8 cellular contexts compared by ENCODE assay signal in genomic region chr20:45346851-45347250, GRCh38. TPM values are rescaled to one million over a fixed set of nuclear protein-coding genes. Genes with fewer than 3 reads are reported as not detected.
A peak's percentile ranks its signal among the peaks of the same experiment; 100 is the strongest.
DNase-seq lines count a peak whose midpoint lies in the region; ATAC-seq and TF ChIP-seq lines count a peak whose summit lies in the region.

No MANE protein-coding gene starts in this region.

- peaks cover 13% of the 10 kb centered on the region for H3K27me3 Mint-ChIP-seq in nephron (ENCODE audit: low read depth)

- peak overlapping the region; percentile 90 to 96 for H3K9ac ChIP-seq in duodenal mucosa (ENCODE audit: low read depth in 1 of 2, low read length in 2 of 2)

- peak overlapping the region; percentile 91 to 95 (median 91) for H3K4me3 Mint-ChIP-seq in nephron

- H3K4me1 ChIP-seq in duodenal mucosa (ENCODE audit: control insufficient read depth in 1 of 2, insufficient read depth in 2 of 2, low read length in 2 of 2), result peaks cover 45 to 52% of the 10 kb centered on the region in 2 donors

- H3K4me1 Mint-ChIP-seq in nephron, result peaks cover 52% of the 10 kb centered on the region

- DNase-seq in AG10803 (ENCODE audit: low read depth) (no peak), MG63 (no peak), NCI-H82 treated with DMSO at 0.1 percent for 48 hours (lab: John Stamatoyannopoulos, UW; ENCODE audit: unreplicated experiment) (no peak)

- H3K27me3 ChIP-seq in MG63 (no peaks in the 10 kb centered on the region), duodenal mucosa (ENCODE audit: control insufficient read depth in 1 of 2, insufficient read depth in 2 of 2, low read length in 2 of 2) (no peaks in the 10 kb centered on the region)

- H3K36me3 Mint-ChIP-seq in nephron (ENCODE audit: low read depth), result no peaks in the 10 kb centered on the region

- H3K27ac ChIP-seq in duodenal mucosa (ENCODE audit: low read depth, low read length), result peak overlapping the region; percentile 91

- H3K9me3 Mint-ChIP-seq in nephron, result no peaks in the 10 kb centered on the region

- H3K27ac Mint-ChIP-seq in nephron, result peak overlapping the region; percentile 80 to 97 (median 95)

- peak overlapping the region; percentile 97 for H3K4me3 ChIP-seq in AG10803 (ENCODE audit: low read length)
- H3K4me3 ChIP-seq in MG63, result peak overlapping the region; percentile 95
- H3K4me3 ChIP-seq in duodenal mucosa (ENCODE audit: low read depth in 1 of 2, low read length in 2 of 2), result peak overlapping the region; percentile 70 to 92

- no peaks in the 10 kb centered on the region for H3K9me3 ChIP-seq in MG63
- H3K9me3 ChIP-seq in duodenal mucosa (ENCODE audit: control insufficient read depth in 1 of 2, low read length in 2 of 2), result no peaks in the 10 kb centered on the region

- ATAC-seq in HG02981 (IDR thresholded peaks at IDR 0.05; ENCODE audit: unreplicated experiment) (no peak), GM18498 (IDR thresholded peaks at IDR 0.05; ENCODE audit: unreplicated experiment) (no peak), HG02642 (IDR thresholded peaks at IDR 0.05; ENCODE audit: poor library complexity, unreplicated experiment) (no peak)

- H3K36me3 ChIP-seq in MG63, result peaks cover 54% of the 10 kb centered on the region
- no peaks in the 10 kb centered on the region for H3K36me3 ChIP-seq in duodenal mucosa (ENCODE audit: control insufficient read depth in 1 of 2, insufficient read depth in 2 of 2, low read length in 2 of 2)

- TF ChIP-seq CTCF in AG10803 (conservative IDR thresholded peaks at IDR 0.05; ENCODE audit: low read length) (no peak), nephron (IDR thresholded peaks at IDR 0.05; ENCODE audit: unreplicated experiment in 3 of 3) (no peak)

RNA-seq across cellular contexts. Expression of gene SDC4, which starts 1.4 kb away (rescaled TPM):
- total RNA-seq in MG63 (2014; rRNA removed; shearing (Covaris generic); ENCODE audit: low replicate concordance), result 204 and 214 TPM in 2 replicates

RNA-seq across cellular contexts. Expression of gene SYS1, which starts 16.1 kb away (rescaled TPM):
- 24.5 and 32.3 TPM in 2 replicates for total RNA-seq in MG63 (2014; rRNA removed; shearing (Covaris generic); ENCODE audit: low replicate concordance)

RNA-seq across cellular contexts. Expression of gene TP53TG5, which starts 31.3 kb away (rescaled TPM):
- total RNA-seq in MG63 (2014; rRNA removed; shearing (Covaris generic); ENCODE audit: low replicate concordance), result not detected in 2 replicates

RNA-seq across cellular contexts. Expression of gene MATN4, which starts 38.8 kb away (rescaled TPM):
- not detected in 2 replicates for total RNA-seq in MG63 (2014; rRNA removed; shearing (Covaris generic); ENCODE audit: low replicate concordance)

RNA-seq across cellular contexts. Expression of gene RBPJL, which starts 40.2 kb away (rescaled TPM):
- not detected in 2 replicates for total RNA-seq in MG63 (2014; rRNA removed; shearing (Covaris generic); ENCODE audit: low replicate concordance)
